Comparison of ENCODE assay signal across 24 cellular contexts in genomic region chr22:28018461-28018927, GRCh38.
DNase-seq lines count a peak whose midpoint lies in the region; ATAC-seq and TF ChIP-seq lines count a peak whose summit lies in the region.
"Had no signal": no experiment of that assay in that cellular context is flagged by ENCODE, and none has a peak within 500 bp of the region (broad histone marks: within the 10 kb centered on the region; RNA-seq: fewer than 3 reads in every experiment).

No MANE protein-coding gene starts in this region.

- H3K27ac ChIP-seq in heart right ventricle (no peak overlapping the region), osteoblast (ENCODE audit: low read depth, low read length) (no peak overlapping the region), upper lobe of right lung (no peak overlapping the region)
- H3K27ac ChIP-seq: WERI-Rb-1 had no signal

- DNase-seq in left cardiac atrium (peak; percentile 14), heart right ventricle (no peak), osteoblast (ENCODE audit: insufficient read length, low spot score, missing footprints) (peak; percentile 65), upper lobe of right lung (peak; percentile 41), NCI-H2029 (lab: John Stamatoyannopoulos, UW) (no peak), GM03348 (ENCODE audit: low spot score) (no peak)
- no peak for DNase-seq in central memory CD8-positive, alpha-beta T cell (ENCODE audit: low spot score in 2 of 2)
- DNase-seq in activated CD8-positive, alpha-beta T cell treated with anti-CD3 and anti-CD28 coated beads for 36 hours, result no peak
- DNase-seq: activated CD4-positive, alpha-beta T cell treated with anti-CD3 and anti-CD28 coated beads, Interleukin-2, amount 50 U/mL, for 48 hours; DMS 273 treated with DMSO at 0.1 percent for 48 hours; effector memory CD8-positive, alpha-beta T cell; foreskin melanocyte; islet precursor cell; naive B cell; NCI-H1436 treated with DMSO at 0.1 percent for 48 hours; NCI-H2171; NCI-H526; occipital lobe; WERI-Rb-1 had no signal

- TF ChIP-seq CTCF in heart right ventricle (IDR thresholded peaks at IDR 0.05) (no peak), osteoblast (IDR thresholded peaks at IDR 0.05; ENCODE audit: extremely low read depth, low read depth, low read length) (no peak), upper lobe of right lung (IDR thresholded peaks at IDR 0.05) (no peak)
- no peak for TF ChIP-seq CTCF in activated CD8-positive, alpha-beta T cell treated with anti-CD3 and anti-CD28 coated beads for 36 hours (IDR thresholded peaks at IDR 0.05)

- H3K4me3 Mint-ChIP-seq in central memory CD8-positive, alpha-beta T cell, result no peak overlapping the region
- H3K4me3 Mint-ChIP-seq in activated CD8-positive, alpha-beta T cell treated with anti-CD3 and anti-CD28 coated beads for 36 hours, result no peak overlapping the region
- H3K4me3 Mint-ChIP-seq: activated naive CD8-positive, alpha-beta T cell; activated T-cell treated with anti-CD3 and anti-CD28 coated beads, Interleukin-2, amount 50 U/mL, for 72 hours; CD4-positive, alpha-beta T cell; effector memory CD8-positive, alpha-beta T cell; naive B cell; stimulated activated effector memory CD8-positive, alpha-beta T cell treated with anti-CD3 and anti-CD28 coated beads, Interleukin-12 subunit alpha, Interleukin-12 subunit beta, amount 100 ng/mL, for 72 hours had no signal

- H3K9me3 Mint-ChIP-seq in central memory CD8-positive, alpha-beta T cell, result no peaks in the 10 kb centered on the region
- H3K9me3 Mint-ChIP-seq in activated CD8-positive, alpha-beta T cell treated with anti-CD3 and anti-CD28 coated beads for 36 hours, result no peaks in the 10 kb centered on the region
- H3K9me3 Mint-ChIP-seq: activated T-cell treated with anti-CD3 and anti-CD28 coated beads, Interleukin-2, amount 50 U/mL, for 72 hours; CD4-positive, alpha-beta T cell; effector memory CD8-positive, alpha-beta T cell; naive B cell; stimulated activated effector memory CD8-positive, alpha-beta T cell treated with anti-CD3 and anti-CD28 coated beads, Interleukin-12 subunit alpha, Interleukin-12 subunit beta, amount 100 ng/mL, for 72 hours had no signal

- H3K4me1 Mint-ChIP-seq in central memory CD8-positive, alpha-beta T cell, result no peaks in the 10 kb centered on the region
- H3K4me1 Mint-ChIP-seq in activated CD8-positive, alpha-beta T cell treated with anti-CD3 and anti-CD28 coated beads for 36 hours (ENCODE audit: low read depth), result no peaks in the 10 kb centered on the region

- H3K79me2 ChIP-seq in osteoblast (ENCODE audit: insufficient read depth, low read length), result no peaks in the 10 kb centered on the region

- peak overlapping the region; percentile 30 for H3K27ac Mint-ChIP-seq in central memory CD8-positive, alpha-beta T cell (ENCODE audit: low read depth)
- H3K27ac Mint-ChIP-seq in activated CD8-positive, alpha-beta T cell treated with anti-CD3 and anti-CD28 coated beads for 36 hours, result no peak overlapping the region
- H3K27ac Mint-ChIP-seq: activated naive CD8-positive, alpha-beta T cell; activated T-cell treated with anti-CD3 and anti-CD28 coated beads, Interleukin-2, amount 50 U/mL, for 72 hours; CD4-positive, alpha-beta T cell; effector memory CD8-positive, alpha-beta T cell; naive B cell; stimulated activated effector memory CD8-positive, alpha-beta T cell treated with anti-CD3 and anti-CD28 coated beads, Interleukin-12 subunit alpha, Interleukin-12 subunit beta, amount 100 ng/mL, for 72 hours had no signal

- H3K27me3 Mint-ChIP-seq in central memory CD8-positive, alpha-beta T cell, result peaks cover 13% of the 10 kb centered on the region
- H3K27me3 Mint-ChIP-seq in activated CD8-positive, alpha-beta T cell treated with anti-CD3 and anti-CD28 coated beads for 36 hours, result no peaks in the 10 kb centered on the region
- H3K27me3 Mint-ChIP-seq: activated naive CD8-positive, alpha-beta T cell; CD4-positive, alpha-beta T cell; naive B cell had no signal

- intact Hi-C loops in left cardiac atrium (cut with DNase I), result no loop called here
- intact Hi-C loops in heart right ventricle (cut with DNase I), result loop anchor here in 1 of 10 donors (10.0 kb wide), 1 partner anchor 1264 kb away; no protein-coding TSS in a partner anchor
- intact Hi-C loops in upper lobe of right lung (cut with DNase I), result no loop called here
- intact Hi-C loops in activated CD8-positive, alpha-beta T cell treated with anti-CD3 and anti-CD28 coated beads for 36 hours (cut with micrococcal nuclease), result no loop called here

- H3K4me3 ChIP-seq in heart right ventricle, result no peak overlapping the region
- H3K4me3 ChIP-seq in osteoblast (ENCODE audit: insufficient read depth, low read length), result no peak overlapping the region
- H3K4me3 ChIP-seq in upper lobe of right lung, result no peak overlapping the region
- H3K4me3 ChIP-seq: K562 had no signal

- POLR2A ChIA-PET in activated CD8-positive, alpha-beta T cell treated with anti-CD3 and anti-CD28 coated beads for 36 hours (lab: Charles Lee), result no interaction called here

- H3K9me3 ChIP-seq in heart right ventricle, result no peaks in the 10 kb centered on the region
- no peaks in the 10 kb centered on the region for H3K9me3 ChIP-seq in osteoblast (ENCODE audit: low read depth, low read length)
- H3K9me3 ChIP-seq in upper lobe of right lung, result no peaks in the 10 kb centered on the region

- H2AFZ ChIP-seq in osteoblast (ENCODE audit: low read length), result no peak overlapping the region

- peaks cover 5% of the 10 kb centered on the region for H4K20me1 ChIP-seq in osteoblast (ENCODE audit: insufficient read depth, low read length)

- H3K36me3 ChIP-seq in heart right ventricle (peaks cover 0 to 13% (median 0%) of the 10 kb centered on the region in 9 donors), osteoblast (ENCODE audit: insufficient read depth, low read length) (no peaks in the 10 kb centered on the region), upper lobe of right lung (peaks cover 3% of the 10 kb centered on the region)
- H3K36me3 ChIP-seq: WERI-Rb-1 had no signal

- no peaks in the 10 kb centered on the region for H3K36me3 Mint-ChIP-seq in central memory CD8-positive, alpha-beta T cell (ENCODE audit: insufficient read depth)
- H3K36me3 Mint-ChIP-seq in activated CD8-positive, alpha-beta T cell treated with anti-CD3 and anti-CD28 coated beads for 36 hours (ENCODE audit: low read depth), result no peaks in the 10 kb centered on the region
- H3K36me3 Mint-ChIP-seq: activated naive CD8-positive, alpha-beta T cell; naive B cell had no signal

- no peak overlapping the region for H3K4me2 ChIP-seq in osteoblast (ENCODE audit: insufficient read depth, low read length)

- CTCF ChIA-PET in activated CD8-positive, alpha-beta T cell treated with anti-CD3 and anti-CD28 coated beads for 36 hours (lab: Charles Lee), result interaction anchor here (0.8 to 2.9 kb wide), 4 partner anchors 33 to 574 kb away, joined by 3 to 15 read pairs (median 7); no protein-coding TSS in a partner anchor

- peaks cover 4 to 49% (median 18%) of the 10 kb centered on the region in 9 donors for H3K4me1 ChIP-seq in heart right ventricle
- no peaks in the 10 kb centered on the region for H3K4me1 ChIP-seq in osteoblast (ENCODE audit: insufficient read depth, low read length)
- peaks cover 10% of the 10 kb centered on the region for H3K4me1 ChIP-seq in upper lobe of right lung

- H3K27me3 ChIP-seq in heart right ventricle (no peaks in the 10 kb centered on the region), osteoblast (ENCODE audit: insufficient read depth, low read length) (no peaks in the 10 kb centered on the region), upper lobe of right lung (no peaks in the 10 kb centered on the region)

- ATAC-seq in left cardiac atrium (no peak), heart right ventricle (no peak), upper lobe of right lung (no peak)
- no peak for ATAC-seq in central memory CD8-positive, alpha-beta T cell (replicated peaks; ENCODE audit: extremely low read depth, poor library complexity, severe bottlenecking)
- ATAC-seq in activated CD8-positive, alpha-beta T cell treated with anti-CD3 and anti-CD28 coated beads for 36 hours, result no peak
- ATAC-seq: effector memory CD8-positive, alpha-beta T cell; K562 had no signal

- 94 to 95% methylated on average over 8 of the region's 8 CpGs for WGBS in heart right ventricle, 2 donors

Comparison
In these comparisons a context has a peak if more than half of its experiments do, and no peak if none do; other contexts are left out.
1. DNase-seq: peak in left cardiac atrium (single experiment), osteoblast (single experiment) and upper lobe of right lung (single experiment); none in heart right ventricle (0 of 2), central memory CD8-positive, alpha-beta T cell (0 of 2), NCI-H2029 (single experiment), GM03348 (single experiment) and activated CD8-positive, alpha-beta T cell treated with anti-CD3 and anti-CD28 coated beads for 36 hours (single experiment).